ENCODE assay signal across 6 cellular contexts in the genomic region with DNA sequence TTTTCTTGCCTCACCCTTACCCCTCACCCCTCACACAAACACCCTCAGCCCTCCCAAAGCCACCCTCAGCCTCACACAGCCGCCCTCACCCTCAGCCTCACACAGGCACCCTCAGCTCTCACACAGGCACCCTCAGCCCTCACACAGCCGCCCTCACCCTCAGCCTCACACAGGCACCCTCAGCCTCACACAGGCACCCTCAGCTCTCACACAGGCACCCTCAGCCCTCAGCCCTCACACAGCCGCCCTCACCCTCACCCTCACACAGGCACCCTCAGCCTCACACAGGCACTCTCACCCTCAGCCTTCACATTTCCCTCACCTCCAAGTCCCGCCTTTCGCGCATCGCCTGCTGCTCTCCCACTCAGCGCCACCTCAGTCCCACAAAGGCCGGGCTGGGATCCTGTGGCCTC. TPM values are rescaled to one million over a fixed set of nuclear protein-coding genes. Genes with fewer than 3 reads are reported as not detected.
DNase-seq lines count a peak whose midpoint lies in the region; ATAC-seq and TF ChIP-seq lines count a peak whose summit lies in the region.

No MANE protein-coding gene starts in this region.

- H3K9ac ChIP-seq in fibroblast of lung (ENCODE audit: insufficient read depth, low read length): peak overlapping the region; percentile 83

- peaks cover 8% of the 10 kb centered on the region for H3K4me1 Mint-ChIP-seq in stimulated activated memory B cell treated with anti-CD40 and anti-IgM and Interleukin-4, amounts not matched to agents 10 μg/mL and 1 μg/mL and 100 μg/mL, for 72 hours
- no peaks in the 10 kb centered on the region for H3K4me1 Mint-ChIP-seq in activated CD4-positive, alpha-beta T cell treated with anti-CD3 and anti-CD28 coated beads, Interleukin-2, amount 10 ng/mL, durations not matched to agents 7 days and 5 days
- H3K4me1 Mint-ChIP-seq in glutamatergic neuron (ENCODE audit: low read depth, unreplicated experiment): peaks cover 9% of the 10 kb centered on the region

- CTCF ChIA-PET in activated CD4-positive, alpha-beta T cell treated with anti-CD3 and anti-CD28 coated beads, Interleukin-2, amount 10 ng/mL, durations not matched to agents 7 days and 5 days (lab: Charles Lee): interaction anchor here (0.6 to 2.8 kb wide), 4 partner anchors 9 to 193 kb away, joined by 3 to 12 read pairs (median 4); a partner anchor contains a TSS

- H3K9me3 Mint-ChIP-seq in stimulated activated memory B cell treated with anti-CD40 and anti-IgM and Interleukin-4, amounts not matched to agents 10 μg/mL and 1 μg/mL and 100 μg/mL, for 72 hours: no peaks in the 10 kb centered on the region
- no peaks in the 10 kb centered on the region for H3K9me3 Mint-ChIP-seq in activated CD4-positive, alpha-beta T cell treated with anti-CD3 and anti-CD28 coated beads, Interleukin-2, amount 10 ng/mL, durations not matched to agents 7 days and 5 days
- peaks cover 2% of the 10 kb centered on the region for H3K9me3 Mint-ChIP-seq in glutamatergic neuron (ENCODE audit: unreplicated experiment)

- TF ChIP-seq CTCF in NB4 (IDR thresholded peaks at IDR 0.05; ENCODE audit: low read depth, low read length) (no peak), fibroblast of lung (conservative IDR thresholded peaks at IDR 0.05 in 1 of 2, IDR thresholded peaks at IDR 0.05 in 1 of 2; ENCODE audit: low read depth in 1 of 2, low read length in 2 of 2) (no peak), glutamatergic neuron (IDR thresholded peaks at IDR 0.05; ENCODE audit: partially characterized antibody, unreplicated experiment) (no peak)

- H3K4me3 ChIP-seq in NB4 (ENCODE audit: low read depth, low read length) (peak overlapping the region; percentile 91), fibroblast of lung (replicated peaks in 1 of 4; ENCODE audit: control extremely low read depth in 1 of 4, insufficient read depth in 1 of 4, low read depth in 3 of 4, low read length in 4 of 4) (peak overlapping the region; percentile 92 to 99 (median 96))

- H3K4me1 ChIP-seq in fibroblast of lung (ENCODE audit: control insufficient read depth, extremely low read depth, insufficient read depth, low read length): peaks cover 8% of the 10 kb centered on the region

- no peaks in the 10 kb centered on the region for H3K27me3 Mint-ChIP-seq in stimulated activated memory B cell treated with anti-CD40 and anti-IgM and Interleukin-4, amounts not matched to agents 10 μg/mL and 1 μg/mL and 100 μg/mL, for 72 hours
- no peaks in the 10 kb centered on the region for H3K27me3 Mint-ChIP-seq in activated CD4-positive, alpha-beta T cell treated with anti-CD3 and anti-CD28 coated beads, Interleukin-2, amount 10 ng/mL, durations not matched to agents 7 days and 5 days
- H3K27me3 Mint-ChIP-seq in glutamatergic neuron (ENCODE audit: unreplicated experiment): peaks cover 2% of the 10 kb centered on the region

- peak overlapping the region; percentile 76 for H3K4me2 ChIP-seq in fibroblast of lung (ENCODE audit: extremely low read depth, insufficient read depth, low read length)

- peak overlapping the region; percentile 96 for H3K27ac ChIP-seq in fibroblast of lung (ENCODE audit: insufficient read depth, low read length)

- no peaks in the 10 kb centered on the region for H4K20me1 ChIP-seq in fibroblast of lung (ENCODE audit: control insufficient read depth, extremely low read depth, insufficient read depth, low read length)

- H3K79me2 ChIP-seq in fibroblast of lung (ENCODE audit: control insufficient read depth, insufficient read depth, low read length): peaks cover 29% of the 10 kb centered on the region

- H3K9me3 ChIP-seq in fibroblast of lung (ENCODE audit: control insufficient read depth, insufficient read depth, low read depth, low read length): no peaks in the 10 kb centered on the region

- H3K36me3 Mint-ChIP-seq in stimulated activated memory B cell treated with anti-CD40 and anti-IgM and Interleukin-4, amounts not matched to agents 10 μg/mL and 1 μg/mL and 100 μg/mL, for 72 hours: peaks cover 5% of the 10 kb centered on the region
- no peaks in the 10 kb centered on the region for H3K36me3 Mint-ChIP-seq in activated CD4-positive, alpha-beta T cell treated with anti-CD3 and anti-CD28 coated beads, Interleukin-2, amount 10 ng/mL, durations not matched to agents 7 days and 5 days (ENCODE audit: low read depth)
- no peaks in the 10 kb centered on the region for H3K36me3 Mint-ChIP-seq in glutamatergic neuron (ENCODE audit: unreplicated experiment)

- POLR2A ChIA-PET in activated CD4-positive, alpha-beta T cell treated with anti-CD3 and anti-CD28 coated beads, Interleukin-2, amount 10 ng/mL, durations not matched to agents 7 days and 5 days (lab: Charles Lee): interaction anchor here (1.3 kb wide), 1 partner anchor 82 kb away, joined by 3 read pairs; a partner anchor contains a TSS

- no peaks in the 10 kb centered on the region for H3K36me3 ChIP-seq in fibroblast of lung (ENCODE audit: control insufficient read depth, insufficient read depth, low read length)

- ATAC-seq in stimulated activated memory B cell treated with anti-CD40 and anti-IgM and Interleukin-4, amounts not matched to agents 10 μg/mL and 1 μg/mL and 100 μg/mL, for 72 hours: peak; percentile 59

- H3K27ac Mint-ChIP-seq in stimulated activated memory B cell treated with anti-CD40 and anti-IgM and Interleukin-4, amounts not matched to agents 10 μg/mL and 1 μg/mL and 100 μg/mL, for 72 hours: no peak overlapping the region
- no peak overlapping the region for H3K27ac Mint-ChIP-seq in activated CD4-positive, alpha-beta T cell treated with anti-CD3 and anti-CD28 coated beads, Interleukin-2, amount 10 ng/mL, durations not matched to agents 7 days and 5 days
- no peak overlapping the region for H3K27ac Mint-ChIP-seq in glutamatergic neuron (ENCODE audit: unreplicated experiment)

- DNase-seq in NB4 (ENCODE audit: low read depth) (no peak), fibroblast of lung (ENCODE audit: low read depth in 2 of 2) (no peak), glutamatergic neuron (no peak)
- DNase-seq in effector CD4-positive, alpha-beta T cell: no peak
- no peak for DNase-seq in activated CD4-positive, alpha-beta T cell treated with anti-CD3 and anti-CD28 coated beads, Interleukin-2, amount 10 ng/mL, durations not matched to agents 7 days and 5 days

- no peaks in the 10 kb centered on the region for H3K27me3 ChIP-seq in fibroblast of lung (ENCODE audit: control insufficient read depth, insufficient read depth, low read length)

- TF ChIP-seq POLR2A in NB4 (IDR thresholded peaks at IDR 0.05; ENCODE audit: extremely low read depth, insufficient read length): no peak

- no peak overlapping the region for H3K4me3 Mint-ChIP-seq in stimulated activated memory B cell treated with anti-CD40 and anti-IgM and Interleukin-4, amounts not matched to agents 10 μg/mL and 1 μg/mL and 100 μg/mL, for 72 hours
- no peak overlapping the region for H3K4me3 Mint-ChIP-seq in activated CD4-positive, alpha-beta T cell treated with anti-CD3 and anti-CD28 coated beads, Interleukin-2, amount 10 ng/mL, durations not matched to agents 7 days and 5 days
- no peak overlapping the region for H3K4me3 Mint-ChIP-seq in glutamatergic neuron (ENCODE audit: unreplicated experiment)

- peak overlapping the region; percentile 94 for H2AFZ ChIP-seq in fibroblast of lung (ENCODE audit: low read length)

RNA-seq across cellular contexts. Expression of a gene that starts 0.3 kb away (rescaled TPM):
- total RNA-seq in fibroblast of lung (2.3 and 3.0 TPM in 2 replicates), glutamatergic neuron (ENCODE audit: unreplicated experiment) (4.9 TPM)
- polyA plus RNA-seq in fibroblast of lung: 2.8 and 3.0 TPM in 2 replicates
- polyA plus RNA-seq in fibroblast of lung (2012): 1.4 and 1.6 TPM in 2 replicates
- 4.4 and 6.1 TPM in 2 replicates for polyA minus RNA-seq in fibroblast of lung (ENCODE audit: low replicate concordance)
- total RNA-seq in activated CD4-positive, alpha-beta T cell treated with anti-CD3 and anti-CD28 coated beads, Interleukin-2, amount 10 ng/mL, durations not matched to agents 7 days and 5 days: 1 to 10 TPM; 4.3 to 5.0 TPM

RNA-seq across cellular contexts. Expression of a gene that starts 21.3 kb away (rescaled TPM):
- total RNA-seq in fibroblast of lung (20.0 and 25.6 TPM in 2 replicates), glutamatergic neuron (ENCODE audit: unreplicated experiment) (56.2 TPM)
- 36.6 and 44.7 TPM in 2 replicates for polyA plus RNA-seq in fibroblast of lung
- polyA plus RNA-seq in fibroblast of lung (2012): 34.9 and 40.5 TPM in 2 replicates
- 4.2 and 14.1 TPM in 2 replicates for polyA minus RNA-seq in fibroblast of lung (ENCODE audit: low replicate concordance)
- total RNA-seq in activated CD4-positive, alpha-beta T cell treated with anti-CD3 and anti-CD28 coated beads, Interleukin-2, amount 10 ng/mL, durations not matched to agents 7 days and 5 days: 10 to 100 TPM; 57.0 to 59.5 TPM

RNA-seq across cellular contexts. Expression of a gene that starts 26.8 kb away (rescaled TPM):
- total RNA-seq in fibroblast of lung (3.3 and 12.6 TPM in 2 replicates), glutamatergic neuron (ENCODE audit: unreplicated experiment) (27.3 TPM)
- 5.0 and 8.3 TPM in 2 replicates for polyA plus RNA-seq in fibroblast of lung
- polyA plus RNA-seq in fibroblast of lung (2012): 29.7 and 31.5 TPM in 2 replicates
- polyA minus RNA-seq in fibroblast of lung (ENCODE audit: low replicate concordance): 1.3 and 1.4 TPM in 2 replicates
- 1 to 10 TPM; 2.0 to 4.5 TPM for total RNA-seq in activated CD4-positive, alpha-beta T cell treated with anti-CD3 and anti-CD28 coated beads, Interleukin-2, amount 10 ng/mL, durations not matched to agents 7 days and 5 days

RNA-seq across cellular contexts. Expression of a gene that starts 36.0 kb away (rescaled TPM):
- total RNA-seq in fibroblast of lung: 1.5 and 2.5 TPM in 2 replicates
- 0.03 and 0.05 TPM in 2 replicates for polyA plus RNA-seq in fibroblast of lung
- polyA plus RNA-seq in fibroblast of lung (2012): 0.75 and 0.77 TPM in 2 replicates
- polyA minus RNA-seq in fibroblast of lung (ENCODE audit: low replicate concordance): not detected in 2 replicates
- 1 to 10 TPM in 1 of 2 experiments, under 1 TPM in 1; 0.98 to 1.4 TPM for total RNA-seq in activated CD4-positive, alpha-beta T cell treated with anti-CD3 and anti-CD28 coated beads, Interleukin-2, amount 10 ng/mL, durations not matched to agents 7 days and 5 days
- 3.5 TPM for total RNA-seq in glutamatergic neuron (ENCODE audit: unreplicated experiment)

RNA-seq across cellular contexts. Expression of a gene that starts 47.8 kb away (rescaled TPM):
- 4.9 and 5.6 TPM in 2 replicates for total RNA-seq in fibroblast of lung
- 2.3 and 2.6 TPM in 2 replicates for polyA plus RNA-seq in fibroblast of lung
- 0.91 and 1.6 TPM in 2 replicates for polyA plus RNA-seq in fibroblast of lung (2012)
- 15.6 and 16.6 TPM in 2 replicates for polyA minus RNA-seq in fibroblast of lung (ENCODE audit: low replicate concordance)
- total RNA-seq in activated CD4-positive, alpha-beta T cell treated with anti-CD3 and anti-CD28 coated beads, Interleukin-2, amount 10 ng/mL, durations not matched to agents 7 days and 5 days: 1 to 10 TPM; 5.1 to 5.4 TPM
- total RNA-seq in glutamatergic neuron (ENCODE audit: unreplicated experiment): 24.8 TPM
